In the genomic region with DNA sequence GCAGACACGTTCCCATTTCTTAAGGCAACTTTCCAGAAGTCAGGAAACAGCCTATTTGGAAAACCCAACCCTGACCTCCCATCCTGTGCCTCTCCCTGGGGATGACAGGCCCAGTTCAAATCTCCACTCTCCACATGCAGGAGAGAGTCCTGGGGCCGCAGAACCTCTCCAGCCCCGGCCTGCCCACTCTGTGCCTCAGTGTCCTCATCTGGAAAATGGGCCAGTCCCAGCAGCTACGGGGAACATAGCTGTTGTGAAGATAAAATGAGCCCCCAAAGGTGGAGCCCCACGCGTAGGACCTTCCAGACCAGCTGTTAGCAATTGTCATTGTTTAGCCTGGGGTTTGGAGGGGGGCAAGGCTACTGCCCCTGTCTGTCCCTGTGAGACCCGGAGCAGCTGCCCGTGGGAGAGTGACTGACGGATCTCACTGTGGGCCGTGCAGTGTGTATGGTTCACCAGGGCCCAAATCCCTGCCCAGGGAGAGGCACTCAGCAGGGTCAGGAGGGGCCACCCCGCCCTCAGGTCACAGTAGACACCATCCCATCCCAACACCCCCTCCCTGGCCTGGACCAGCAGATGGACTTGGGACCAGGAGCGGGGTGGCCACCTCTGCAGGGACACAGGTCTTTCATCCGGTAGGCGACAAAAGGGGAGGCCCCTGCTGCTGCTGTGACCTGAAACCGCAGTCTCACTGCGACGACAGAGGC, we compare ENCODE assay signal across 17 cellular contexts.
DNase-seq lines count a peak whose midpoint lies in the region; ATAC-seq and TF ChIP-seq lines count a peak whose summit lies in the region.
"Had no signal": no experiment of that assay in that cellular context is flagged by ENCODE, and none has a peak within 500 bp of the region (broad histone marks: within the 10 kb centered on the region; RNA-seq: fewer than 3 reads in every experiment).

No MANE protein-coding gene starts in this region.

- TF ChIP-seq CTCF in endodermal cell (conservative IDR thresholded peaks at IDR 0.05) = no peak
- no peak for TF ChIP-seq CTCF in osteoblast (IDR thresholded peaks at IDR 0.05; ENCODE audit: extremely low read depth, low read depth, low read length)
- TF ChIP-seq CTCF in nephron progenitor cell (IDR thresholded peaks at IDR 0.05) = no peak

- H3K4me1 Mint-ChIP-seq in endodermal cell (peaks cover 12% of the 10 kb centered on the region), nephron progenitor cell (peaks cover 17% of the 10 kb centered on the region)
- H3K4me1 Mint-ChIP-seq in naive thymus-derived CD8-positive, alpha-beta T cell = peaks cover 0 to 1% (median 0%) of the 10 kb centered on the region in 4 donors
- H3K4me1 Mint-ChIP-seq: CD4-positive, CD25-positive, alpha-beta regulatory T cell; IgD-negative memory B cell had no signal

- no peak overlapping the region for H3K27ac Mint-ChIP-seq in endodermal cell
- no peak overlapping the region for H3K27ac Mint-ChIP-seq in nephron progenitor cell
- no peak overlapping the region for H3K27ac Mint-ChIP-seq in naive thymus-derived CD8-positive, alpha-beta T cell
- H3K27ac Mint-ChIP-seq: CD4-positive, CD25-positive, alpha-beta regulatory T cell had no signal

- H3K79me2 ChIP-seq in osteoblast (ENCODE audit: insufficient read depth, low read length) = no peaks in the 10 kb centered on the region

- ATAC-seq in naive thymus-derived CD8-positive, alpha-beta T cell = no peak
- no peak for ATAC-seq in GM19328 (IDR thresholded peaks at IDR 0.05; ENCODE audit: unreplicated experiment)
- ATAC-seq: GM12878 had no signal

- H3K36me3 Mint-ChIP-seq in endodermal cell (ENCODE audit: low read depth) (no peaks in the 10 kb centered on the region), nephron progenitor cell (ENCODE audit: low read depth) (no peaks in the 10 kb centered on the region)
- H3K36me3 Mint-ChIP-seq in naive thymus-derived CD8-positive, alpha-beta T cell = no peaks in the 10 kb centered on the region
- H3K36me3 Mint-ChIP-seq: CD4-positive, CD25-positive, alpha-beta regulatory T cell had no signal

- no peak overlapping the region for H3K9ac ChIP-seq in endodermal cell (ENCODE audit: extremely low read depth, low read length, poor library complexity, severe bottlenecking)

- H3K27ac ChIP-seq in SJCRH30 (peak overlapping the region; percentile 87), endodermal cell (ENCODE audit: low read depth, low read length) (peak overlapping the region; percentile 97), osteoblast (ENCODE audit: low read depth, low read length) (no peak overlapping the region)

- H3K27me3 Mint-ChIP-seq in endodermal cell (ENCODE audit: insufficient read depth) (no peaks in the 10 kb centered on the region), nephron progenitor cell (ENCODE audit: low read depth, poor library complexity) (peaks cover 19% of the 10 kb centered on the region)
- peaks cover 0 to 4% (median 3%) of the 10 kb centered on the region in 5 donors for H3K27me3 Mint-ChIP-seq in naive thymus-derived CD8-positive, alpha-beta T cell
- H3K27me3 Mint-ChIP-seq: CD4-positive, CD25-positive, alpha-beta regulatory T cell had no signal

- WGBS in endodermal cell (ENCODE audit: insufficient coverage in 1 of 2, insufficient read length in 1 of 2), 2 experiments = 85 to 93% methylated on average over 12 to 17 of the region's 17 CpGs

- H3K36me3 ChIP-seq in SJCRH30 (no peaks in the 10 kb centered on the region), endodermal cell (ENCODE audit: control insufficient read depth, insufficient read depth, low read length) (no peaks in the 10 kb centered on the region), osteoblast (ENCODE audit: insufficient read depth, low read length) (no peaks in the 10 kb centered on the region)

- H3K9me3 ChIP-seq in SJCRH30 (replicated peaks) (no peaks in the 10 kb centered on the region), endodermal cell (ENCODE audit: control insufficient read depth, low read length) (no peaks in the 10 kb centered on the region), osteoblast (ENCODE audit: low read depth, low read length) (no peaks in the 10 kb centered on the region)

- POLR2A ChIA-PET in naive thymus-derived CD8-positive, alpha-beta T cell (lab: Charles Lee) = no interaction called here

- H3K4me1 ChIP-seq in SJCRH30 (peaks cover 32% of the 10 kb centered on the region), endodermal cell (ENCODE audit: control insufficient read depth, insufficient read depth, low read length) (no peaks in the 10 kb centered on the region), osteoblast (ENCODE audit: insufficient read depth, low read length) (no peaks in the 10 kb centered on the region)

- H2AFZ ChIP-seq in osteoblast (ENCODE audit: low read length) = no peak overlapping the region

- H3K4me2 ChIP-seq in osteoblast (ENCODE audit: insufficient read depth, low read length) = no peak overlapping the region

- DNase-seq in SJCRH30 (peak; percentile 39 to 66), endodermal cell (no peak), osteoblast (ENCODE audit: insufficient read length, low spot score, missing footprints) (peak; percentile 62), nephron progenitor cell (no peak)
- DNase-seq in naive thymus-derived CD8-positive, alpha-beta T cell = no peak
- DNase-seq in activated effector memory CD4-positive, alpha-beta T cell treated with Interleukin-2 at 50 U/mL for 16 hours = no peak
- DNase-seq: CD4-positive, CD25-positive, alpha-beta regulatory T cell; DND-41; HCEC 1CT; Kasumi-1; NCI-H1694 treated with DMSO at 0.1 percent for 48 hours; NCI-H2081 treated with DMSO at 0.1 percent for 48 hours; NCI-H446; OCI-M1 had no signal

- H3K9me3 Mint-ChIP-seq in endodermal cell (no peaks in the 10 kb centered on the region), nephron progenitor cell (no peaks in the 10 kb centered on the region)
- no peaks in the 10 kb centered on the region for H3K9me3 Mint-ChIP-seq in naive thymus-derived CD8-positive, alpha-beta T cell

- H3K4me3 Mint-ChIP-seq in endodermal cell (no peak overlapping the region), nephron progenitor cell (no peak overlapping the region)
- H3K4me3 Mint-ChIP-seq in naive thymus-derived CD8-positive, alpha-beta T cell = no peak overlapping the region
- H3K4me3 Mint-ChIP-seq: CD4-positive, CD25-positive, alpha-beta regulatory T cell; IgD-negative memory B cell had no signal

- no peaks in the 10 kb centered on the region for H4K20me1 ChIP-seq in osteoblast (ENCODE audit: insufficient read depth, low read length)

- H3K4me3 ChIP-seq in SJCRH30 (no peak overlapping the region), endodermal cell (ENCODE audit: low read length) (no peak overlapping the region), osteoblast (ENCODE audit: insufficient read depth, low read length) (no peak overlapping the region)
- H3K4me3 ChIP-seq: GM12878 had no signal

- H3K27me3 ChIP-seq in SJCRH30 (no peaks in the 10 kb centered on the region), endodermal cell (ENCODE audit: control insufficient read depth, insufficient read depth, low read length, poor library complexity, severe bottlenecking) (no peaks in the 10 kb centered on the region), osteoblast (ENCODE audit: insufficient read depth, low read length) (no peaks in the 10 kb centered on the region)

Comparison
In these comparisons a context has a peak if more than half of its experiments do, and no peak if none do; other contexts are left out.
1. DNase-seq: peak in SJCRH30 (2 of 2) and osteoblast (single experiment); none in endodermal cell (single experiment), nephron progenitor cell (single experiment), naive thymus-derived CD8-positive, alpha-beta T cell (0 of 10) and activated effector memory CD4-positive, alpha-beta T cell treated with Interleukin-2 at 50 U/mL for 16 hours (single experiment).